In genomic region chr2:137964066-137964858, GRCh38 we compare ENCODE assay signal across 1 cellular context.
TF ChIP-seq lines count a peak whose summit lies in the region.

Gene HNMT (plus strand): TSS chr2:137964473. CDS start chr2:137964492, 19 bp downstream.

TF ChIP-seq in HepG2, 621 proteins besides CTCF, POLR2A, EP300 and RAD21 (continued from another document and continues in another):
- TF ChIP-seq NFYB (CRISPR knock-in tag; IDR thresholded peaks at IDR 0.05), result no peak
- TF ChIP-seq SSRP1 (CRISPR knock-in tag; IDR thresholded peaks at IDR 0.05), result no peak
- peak; percentile 49; the same call in 1 of the 2 replicates for TF ChIP-seq HNRNPL (IDR thresholded peaks at IDR 0.05; ENCODE audit: low read depth, low read length)
- TF ChIP-seq ZBTB37 (CRISPR knock-in tag; IDR thresholded peaks at IDR 0.05), result peak; percentile 25; the same call in 1 of the 2 replicates
- TF ChIP-seq ZNF557 (CRISPR knock-in tag; IDR thresholded peaks at IDR 0.05), result peak; percentile 94; the same call in 1 of the 2 replicates
- peak; percentile 96; the same call in 1 of the 2 replicates for TF ChIP-seq NFKB2 (CRISPR knock-in tag; IDR thresholded peaks at IDR 0.05; ENCODE audit: borderline replicate concordance)
- TF ChIP-seq ZBTB25 (CRISPR knock-in tag; IDR thresholded peaks at IDR 0.05), result peak; percentile 36
- TF ChIP-seq ZNF205 (CRISPR knock-in tag; IDR thresholded peaks at IDR 0.05), result peak; percentile 52; the same call in 1 of the 2 replicates
- peak; percentile 6; the same call in 1 of the 2 replicates for TF ChIP-seq PBX2 (CRISPR knock-in tag; IDR thresholded peaks at IDR 0.05)
- TF ChIP-seq REPIN1 (CRISPR knock-in tag; IDR thresholded peaks at IDR 0.05; ENCODE audit: borderline replicate concordance, low read depth), result peak; percentile 84
- TF ChIP-seq MBD4 (IDR thresholded peaks at IDR 0.05; ENCODE audit: borderline replicate concordance, low read length), result peak; percentile 99
- TF ChIP-seq SP1 (IDR thresholded peaks at IDR 0.05), result no peak
- peak; percentile 8; the same call in 1 of the 2 replicates for TF ChIP-seq SP1 (CRISPR knock-in tag; IDR thresholded peaks at IDR 0.05)
- peak; percentile 81 for TF ChIP-seq POGZ (CRISPR knock-in tag; IDR thresholded peaks at IDR 0.05)
- TF ChIP-seq FOXP4 (CRISPR knock-in tag; IDR thresholded peaks at IDR 0.05), result peak; percentile 98
- 0 out of 2 replicates have a peak, but pooled peaks have one; percentile 67 for TF ChIP-seq BATF2 (CRISPR knock-in tag; IDR thresholded peaks at IDR 0.05)
- 0 out of 2 replicates have a peak, but pooled peaks have one; percentile 70 for TF ChIP-seq ZSCAN29 (CRISPR knock-in tag; conservative IDR thresholded peaks at IDR 0.05)
- no peak for TF ChIP-seq PRPF4 (IDR thresholded peaks at IDR 0.05; ENCODE audit: low read depth, low read length, poor library complexity, severe bottlenecking)
- TF ChIP-seq ERF (CRISPR knock-in tag; IDR thresholded peaks at IDR 0.05), result peak; percentile 81; the same call in 1 of the 2 replicates
- no peak for TF ChIP-seq LRRFIP1 (CRISPR knock-in tag; conservative IDR thresholded peaks at IDR 0.05)
- peak; percentile 86; the same call in 1 of the 2 replicates for TF ChIP-seq ZNF12 (CRISPR knock-in tag; IDR thresholded peaks at IDR 0.05)
- TF ChIP-seq MTF1 (CRISPR knock-in tag; IDR thresholded peaks at IDR 0.05), result peak; percentile 73; the same call in 1 of the 2 replicates
- TF ChIP-seq ZGPAT (CRISPR knock-in tag; IDR thresholded peaks at IDR 0.05), result peak; percentile 98
- TF ChIP-seq ZNF552 (CRISPR knock-in tag; IDR thresholded peaks at IDR 0.05; ENCODE audit: borderline replicate concordance), result peak; percentile 78; the same call in 1 of the 2 replicates
- TF ChIP-seq CHCHD3 (CRISPR knock-in tag; IDR thresholded peaks at IDR 0.05), result peak; percentile 89
- TF ChIP-seq GZF1 (CRISPR knock-in tag; IDR thresholded peaks at IDR 0.05), result peak; percentile 77
- TF ChIP-seq AHDC1 (CRISPR knock-in tag; IDR thresholded peaks at IDR 0.05; ENCODE audit: borderline replicate concordance), result peak; percentile 99
- no peak for TF ChIP-seq ZNF33B (CRISPR knock-in tag; IDR thresholded peaks at IDR 0.05)
- TF ChIP-seq NR2C2 (CRISPR knock-in tag; IDR thresholded peaks at IDR 0.05; ENCODE audit: borderline replicate concordance), result peak; percentile 95
- peak; percentile 95 for TF ChIP-seq MED13 (CRISPR knock-in tag; IDR thresholded peaks at IDR 0.05)
- TF ChIP-seq NPAS2 (CRISPR knock-in tag; IDR thresholded peaks at IDR 0.05; ENCODE audit: borderline replicate concordance), result no peak
- TF ChIP-seq NAIF1 (CRISPR knock-in tag; IDR thresholded peaks at IDR 0.05; ENCODE audit: borderline replicate concordance), result peak; percentile 57; the same call in 1 of the 2 replicates
- peak; percentile 82; the same call in 1 of the 2 replicates for TF ChIP-seq ZFP90 (CRISPR knock-in tag; IDR thresholded peaks at IDR 0.05; ENCODE audit: borderline replicate concordance)
